In the genomic region with DNA sequence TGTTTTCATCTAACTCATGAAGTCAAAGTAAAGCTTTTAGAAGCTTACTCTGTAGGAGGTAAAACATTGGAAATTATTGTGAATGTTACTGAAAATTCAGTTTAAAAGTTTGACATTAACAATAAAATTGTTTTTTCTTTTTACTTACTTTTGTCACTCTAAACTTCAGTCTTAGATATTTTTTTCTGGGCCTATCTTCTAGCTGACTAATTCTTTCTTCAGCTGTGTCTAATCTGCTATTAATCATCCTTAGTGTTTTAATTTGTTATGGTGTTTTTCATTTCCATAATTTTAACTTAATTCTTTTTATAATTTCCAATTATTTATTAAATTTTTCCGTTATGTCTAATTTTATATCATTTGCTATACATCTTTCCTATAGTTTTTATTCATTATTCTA, we compare ENCODE assay signal across 1 cellular context.
TF ChIP-seq lines count a peak whose summit lies in the region.

No MANE protein-coding gene starts in this region.

TF ChIP-seq in SK-N-SH treated with all-trans-retinoic acid at 6 μM for 48 hours, 23 proteins besides CTCF, POLR2A, EP300 and RAD21 (continued from another document):
- TF ChIP-seq, protein P1, sequence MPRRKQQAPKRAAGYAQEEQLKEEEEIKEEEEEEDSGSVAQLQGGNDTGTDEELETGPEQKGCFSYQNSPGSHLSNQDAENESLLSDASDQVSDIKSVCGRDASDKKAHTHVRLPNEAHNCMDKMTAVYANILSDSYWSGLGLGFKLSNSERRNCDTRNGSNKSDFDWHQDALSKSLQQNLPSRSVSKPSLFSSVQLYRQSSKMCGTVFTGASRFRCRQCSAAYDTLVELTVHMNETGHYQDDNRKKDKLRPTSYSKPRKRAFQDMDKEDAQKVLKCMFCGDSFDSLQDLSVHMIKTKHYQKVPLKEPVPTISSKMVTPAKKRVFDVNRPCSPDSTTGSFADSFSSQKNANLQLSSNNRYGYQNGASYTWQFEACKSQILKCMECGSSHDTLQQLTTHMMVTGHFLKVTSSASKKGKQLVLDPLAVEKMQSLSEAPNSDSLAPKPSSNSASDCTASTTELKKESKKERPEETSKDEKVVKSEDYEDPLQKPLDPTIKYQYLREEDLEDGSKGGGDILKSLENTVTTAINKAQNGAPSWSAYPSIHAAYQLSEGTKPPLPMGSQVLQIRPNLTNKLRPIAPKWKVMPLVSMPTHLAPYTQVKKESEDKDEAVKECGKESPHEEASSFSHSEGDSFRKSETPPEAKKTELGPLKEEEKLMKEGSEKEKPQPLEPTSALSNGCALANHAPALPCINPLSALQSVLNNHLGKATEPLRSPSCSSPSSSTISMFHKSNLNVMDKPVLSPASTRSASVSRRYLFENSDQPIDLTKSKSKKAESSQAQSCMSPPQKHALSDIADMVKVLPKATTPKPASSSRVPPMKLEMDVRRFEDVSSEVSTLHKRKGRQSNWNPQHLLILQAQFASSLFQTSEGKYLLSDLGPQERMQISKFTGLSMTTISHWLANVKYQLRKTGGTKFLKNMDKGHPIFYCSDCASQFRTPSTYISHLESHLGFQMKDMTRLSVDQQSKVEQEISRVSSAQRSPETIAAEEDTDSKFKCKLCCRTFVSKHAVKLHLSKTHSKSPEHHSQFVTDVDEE (CRISPR knock-in tag; IDR thresholded peaks at IDR 0.05): no peak
- TF ChIP-seq BACH2 (CRISPR knock-in tag; IDR thresholded peaks at IDR 0.05; ENCODE audit: borderline replicate concordance) (no peak), ZNF8 (CRISPR knock-in tag; IDR thresholded peaks at IDR 0.05) (no peak)
